15 cellular contexts compared by ENCODE assay signal in genomic region chr11:93663021-93663420, GRCh38. TPM values are rescaled to one million over a fixed set of nuclear protein-coding genes. Genes with fewer than 3 reads are reported as not detected.
DNase-seq lines count a peak whose midpoint lies in the region; ATAC-seq, FAIRE-seq and TF ChIP-seq lines count a peak whose summit lies in the region.
"Had no signal": no experiment of that assay in that cellular context is flagged by ENCODE, and none has a peak within 500 bp of the region (broad histone marks: within the 10 kb centered on the region; RNA-seq: fewer than 3 reads in every experiment).

No MANE protein-coding gene starts in this region.

- H2AFZ ChIP-seq in PC-3 (ENCODE audit: low read length): 0 out of 2 replicates have a peak overlapping the region, but pooled peaks have one; percentile 6

- CTCF ChIA-PET in PC-3 (lab: Charles Lee): no interaction called here

- POLR2A ChIA-PET in PC-3 (lab: Charles Lee; ENCODE audit: unreplicated experiment): no interaction called here

- peaks cover 14% of the 10 kb centered on the region for H3K4me1 ChIP-seq in PC-3 (ENCODE audit: insufficient read depth, low read length)

- no peaks in the 10 kb centered on the region for H3F3A ChIP-seq in PC-3 (ENCODE audit: low read length, unreplicated experiment)

- H3K4me2 ChIP-seq in PC-3 (ENCODE audit: low read length): peak overlapping the region; percentile 90

- H3K9ac ChIP-seq in PC-3 (ENCODE audit: low read length): peak overlapping the region; percentile 94; the same call in 1 of the 2 replicates

- peaks cover 14% of the 10 kb centered on the region for H3K36me3 ChIP-seq in PC-3 (ENCODE audit: low read depth, low read length)

- H3K4me3 Mint-ChIP-seq in stimulated activated naive CD8-positive, alpha-beta T cell treated with anti-CD3 and anti-CD28 coated beads, Interleukin-15, Interleukin-2, amounts not matched to agents 100 ng/mL and 50 ng/mL, for 24 hours: peak overlapping the region; percentile 90

- peaks cover 35% of the 10 kb centered on the region for H3K36me3 Mint-ChIP-seq in stimulated activated naive CD8-positive, alpha-beta T cell treated with anti-CD3 and anti-CD28 coated beads, Interleukin-15, Interleukin-2, amounts not matched to agents 100 ng/mL and 50 ng/mL, for 24 hours (ENCODE audit: low read depth)

- H3K27ac ChIP-seq in PC-3 (ENCODE audit: low read length): no peak overlapping the region

- no peaks in the 10 kb centered on the region for H3K9me2 ChIP-seq in PC-3 (replicated peaks; ENCODE audit: low read length)

- no peaks in the 10 kb centered on the region for H3K27me3 ChIP-seq in PC-3 (ENCODE audit: low read length)
- H3K27me3 ChIP-seq: gastroesophageal sphincter had no signal

- FAIRE-seq in H54 (lab: Jason Lieb, UNC): no peak
- FAIRE-seq: GM18507 had no signal

- H3K27me3 Mint-ChIP-seq in stimulated activated naive CD8-positive, alpha-beta T cell treated with anti-CD3 and anti-CD28 coated beads, Interleukin-15, Interleukin-2, amounts not matched to agents 100 ng/mL and 50 ng/mL, for 24 hours: no peaks in the 10 kb centered on the region

- peaks cover 50% of the 10 kb centered on the region for H3K4me1 Mint-ChIP-seq in stimulated activated naive CD8-positive, alpha-beta T cell treated with anti-CD3 and anti-CD28 coated beads, Interleukin-15, Interleukin-2, amounts not matched to agents 100 ng/mL and 50 ng/mL, for 24 hours (ENCODE audit: low read depth)

- intact Hi-C loops in PC-3 (cut with micrococcal nuclease): no loop called here

- H3K4me3 ChIP-seq in PC-3 (ENCODE audit: low read length) (peak overlapping the region; percentile 90), epithelial cell of proximal tubule (ENCODE audit: low read depth, low read length) (peak overlapping the region; percentile 99)

- no peaks in the 10 kb centered on the region for H3K9me3 Mint-ChIP-seq in stimulated activated naive CD8-positive, alpha-beta T cell treated with anti-CD3 and anti-CD28 coated beads, Interleukin-15, Interleukin-2, amounts not matched to agents 100 ng/mL and 50 ng/mL, for 24 hours

- peaks cover 49% of the 10 kb centered on the region for H3K79me2 ChIP-seq in PC-3 (ENCODE audit: low read length)

- TF ChIP-seq CTCF in PC-3 (conservative IDR thresholded peaks at IDR 0.05; ENCODE audit: low read depth, low read length) (no peak), epithelial cell of proximal tubule (conservative IDR thresholded peaks at IDR 0.05; ENCODE audit: low read depth, low read length) (no peak)

- no TSS peak for BruUV-seq in PC-3 (replicated peaks; lab: Mats Ljungman, UMichigan)

- H4K20me1 ChIP-seq in PC-3 (ENCODE audit: low read length): no peaks in the 10 kb centered on the region

- TF ChIP-seq POLR2A in H54 (IDR thresholded peaks at IDR 0.05; ENCODE audit: low read depth, low read length): no peak

- no peaks in the 10 kb centered on the region for H3K9me3 ChIP-seq in PC-3 (ENCODE audit: low read length)
- H3K9me3 ChIP-seq: gastroesophageal sphincter had no signal

- ATAC-seq in stimulated activated naive CD8-positive, alpha-beta T cell treated with anti-CD3 and anti-CD28 coated beads, Interleukin-15, Interleukin-2, amounts not matched to agents 100 U/mL and 50 U/mL, for 24 hours: no peak
- ATAC-seq in PC-3 (no peak), GM21529 (IDR thresholded peaks at IDR 0.05; ENCODE audit: unreplicated experiment) (no peak), HG03521 (IDR thresholded peaks at IDR 0.05; ENCODE audit: unreplicated experiment) (no peak)
- ATAC-seq: gastroesophageal sphincter, left ventricle myocardium superior had no signal

- peak overlapping the region; percentile 68 for H3K27ac Mint-ChIP-seq in stimulated activated naive CD8-positive, alpha-beta T cell treated with anti-CD3 and anti-CD28 coated beads, Interleukin-15, Interleukin-2, amounts not matched to agents 100 ng/mL and 50 ng/mL, for 24 hours

- DNase-seq in stimulated activated naive CD8-positive, alpha-beta T cell treated with anti-CD3 and anti-CD28 coated beads, Interleukin-15, Interleukin-2, amounts not matched to agents 100 U/mL and 50 U/mL, for 24 hours: no peak
- DNase-seq in PC-3: no peak
- no peak for DNase-seq in epithelial cell of proximal tubule (ENCODE audit: low read depth)
- DNase-seq in mucosa of gallbladder (ENCODE audit: low spot score): no peak
- no peak for DNase-seq in H54 (ENCODE audit: insufficient read length, low spot score)
- DNase-seq: Calu3, KBM-7, left ventricle myocardium superior, NCI-H510A, SW 1271 had no signal

RNA-seq across cellular contexts. Expression of gene CEP295, which starts 1.5 kb away (rescaled TPM):
- total RNA-seq in PC-3 (2014; rRNA removed) (25.0 and 26.1 TPM in 2 replicates), epithelial cell of proximal tubule (16.9 and 20.4 TPM in 2 replicates), mucosa of gallbladder (11.1 TPM)
